18 cellular contexts compared by ENCODE assay signal in the genomic region with DNA sequence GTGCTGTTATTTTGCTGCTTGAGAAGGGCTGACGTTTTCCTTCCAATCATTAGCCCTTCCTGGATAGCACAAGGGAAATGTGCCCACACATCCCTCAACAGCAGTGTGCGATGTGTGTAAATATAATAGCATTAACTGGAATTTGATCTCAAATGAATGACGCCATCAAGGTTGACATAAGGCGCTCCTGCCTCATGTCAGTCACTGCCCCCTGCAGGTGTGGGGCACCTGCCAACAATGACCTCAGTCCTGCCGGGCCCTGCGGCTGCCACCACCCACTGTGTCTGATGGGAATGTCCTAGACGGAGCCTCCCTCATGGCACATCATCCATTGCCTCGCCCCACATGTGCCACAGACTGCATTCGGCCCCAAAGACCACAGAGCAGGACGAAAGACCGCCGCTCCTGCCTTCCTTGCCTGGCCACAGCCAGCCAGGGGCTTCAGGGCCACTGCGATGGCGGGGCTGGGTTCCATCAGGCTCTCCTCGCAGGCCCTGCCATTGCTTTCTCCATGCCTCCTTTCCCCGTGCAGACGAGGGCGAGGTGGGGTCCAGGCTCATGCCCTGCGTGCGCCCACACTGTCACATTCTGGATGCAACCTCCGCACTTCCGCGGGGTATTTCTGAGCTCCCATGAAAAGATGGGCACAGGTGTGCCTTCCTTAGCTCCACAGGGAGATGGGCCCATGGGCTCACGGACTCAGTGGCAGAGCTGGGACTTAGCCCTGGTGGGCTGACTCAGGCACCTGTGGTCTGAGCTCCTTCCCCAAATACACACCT.
DNase-seq lines count a peak whose midpoint lies in the region; ATAC-seq, FAIRE-seq and TF ChIP-seq lines count a peak whose summit lies in the region.
"Had no signal": no experiment of that assay in that cellular context is flagged by ENCODE, and none has a peak within 500 bp of the region (broad histone marks: within the 10 kb centered on the region; RNA-seq: fewer than 3 reads in every experiment).

No MANE protein-coding gene starts in this region.

- H3K4me1 ChIP-seq in trophoblast cell (ENCODE audit: control insufficient read depth in 1 of 2, insufficient read depth in 2 of 2, low read length in 2 of 2): no peaks in the 10 kb centered on the region
- H3K4me1 ChIP-seq: HAP-1 had no signal

- H2BK120ac ChIP-seq in trophoblast cell (ENCODE audit: insufficient read depth, low read length, poor library complexity): no peak overlapping the region

- H2AFZ ChIP-seq in trophoblast cell (ENCODE audit: insufficient read depth, low read length, poor library complexity): no peak overlapping the region

- DNase-seq in NCI-H2029 treated with DMSO at 0.1 percent for 48 hours (lab: John Stamatoyannopoulos, UW) (peak; percentile 40), SHP77 (lab: John Stamatoyannopoulos, UW) (peak; percentile 87 to 90), trophoblast cell (no peak), frontal cortex (ENCODE audit: low spot score in 2 of 2) (no peak)
- no peak for DNase-seq in activated CD4-positive, alpha-beta T cell treated with anti-CD3 and anti-CD28 coated beads, Interleukin-2, amount 50 U/mL, for 1 hour
- DNase-seq: activated CD4-positive, alpha-beta T cell treated with anti-CD3 and anti-CD28 coated beads for 1 hour; caudate nucleus; CD4-positive, alpha-beta memory T cell; kidney glomerular epithelial cell; MV-4-11; natural killer cell; right cardiac atrium; stimulated activated CD4-positive, alpha-beta T cell treated with anti-CD3 and anti-CD28 coated beads, Interleukin-4, amount 100 ng/mL, for 24 hours had no signal

- no peak for ATAC-seq in HG02571 (IDR thresholded peaks at IDR 0.05; ENCODE audit: unreplicated experiment)
- ATAC-seq: activated naive CD4-positive, alpha-beta T cell treated with anti-CD3 and anti-CD28 coated beads, Interleukin-2, amount 50 U/mL, for 72 hours; natural killer cell; stimulated activated effector memory CD8-positive, alpha-beta T cell treated with anti-CD3 and anti-CD28 coated beads, Interleukin-12 subunit alpha, Interleukin-12 subunit beta, amount 100 ng/mL, for 72 hours had no signal

- TF ChIP-seq EP300 in Ishikawa (IDR thresholded peaks at IDR 0.05; ENCODE audit: borderline replicate concordance): no peak

- peaks cover 7% of the 10 kb centered on the region for H3K9me3 ChIP-seq in trophoblast cell (ENCODE audit: insufficient read depth, low read depth, low read length)
- H3K9me3 ChIP-seq: HAP-1 had no signal

- H3K14ac ChIP-seq in trophoblast cell (ENCODE audit: low read length): no peak overlapping the region

- no peak overlapping the region for H2AK5ac ChIP-seq in trophoblast cell (ENCODE audit: low read length)

- FAIRE-seq in frontal cortex (lab: Jason Lieb, UNC): no peak

- no CpG with 5 or more reads among the region's 24 CpGs for WGBS in trophoblast cell (ENCODE audit: extremely low coverage, insufficient coverage, insufficient read length)

- H2BK12ac ChIP-seq in trophoblast cell (ENCODE audit: low read length): no peak overlapping the region

- no peak overlapping the region for H3K4me2 ChIP-seq in trophoblast cell (ENCODE audit: low read length)

- H3K79me1 ChIP-seq in trophoblast cell (ENCODE audit: low read length): no peaks in the 10 kb centered on the region

- H3K4ac ChIP-seq in trophoblast cell (ENCODE audit: low read depth, low read length): no peak overlapping the region

- no peak overlapping the region for H4K12ac ChIP-seq in trophoblast cell (ENCODE audit: low read depth, low read length)

- no peak overlapping the region for H3K27ac ChIP-seq in trophoblast cell (ENCODE audit: low read depth, low read length)

- peak overlapping the region; percentile 18 for H3K9ac ChIP-seq in trophoblast cell (ENCODE audit: low read length)

- no peak overlapping the region for H3K4me3 ChIP-seq in trophoblast cell (ENCODE audit: low read depth, low read length)
- H3K4me3 ChIP-seq: HAP-1 had no signal

- no peak overlapping the region for H4K8ac ChIP-seq in trophoblast cell (ENCODE audit: low read depth, low read length)

- H3K23ac ChIP-seq in trophoblast cell (ENCODE audit: low read length): no peak overlapping the region

- TF ChIP-seq RAD21 in Ishikawa (IDR thresholded peaks at IDR 0.05; ENCODE audit: low read depth): no peak

- no peaks in the 10 kb centered on the region for H3K79me2 ChIP-seq in trophoblast cell (ENCODE audit: control insufficient read depth, insufficient read depth, low read length, poor library complexity)

- no peaks in the 10 kb centered on the region for H3K36me3 ChIP-seq in trophoblast cell (ENCODE audit: control insufficient read depth in 1 of 2, insufficient read depth in 2 of 2, low read length in 2 of 2)
- H3K36me3 ChIP-seq: HAP-1 had no signal

- H3K18ac ChIP-seq in trophoblast cell (ENCODE audit: low read length): no peak overlapping the region

- H3K27me3 ChIP-seq in trophoblast cell (ENCODE audit: insufficient read depth, low read length): no peaks in the 10 kb centered on the region

- H4K91ac ChIP-seq in trophoblast cell (ENCODE audit: low read depth, low read length): no peak overlapping the region

- H2BK5ac ChIP-seq in trophoblast cell (ENCODE audit: low read depth, low read length, poor library complexity): no peak overlapping the region

TF ChIP-seq in Ishikawa, 13 proteins besides CTCF, POLR2A, EP300 and RAD21:
- TF ChIP-seq CREB1 (IDR thresholded peaks at IDR 0.05; ENCODE audit: low read depth) (no peak), CEBPB (IDR thresholded peaks at IDR 0.05) (no peak), EGR1 (IDR thresholded peaks at IDR 0.05) (no peak), TEAD4 (IDR thresholded peaks at IDR 0.05) (no peak), TAF1 (IDR thresholded peaks at IDR 0.05; ENCODE audit: low read depth) (no peak), YY1 (IDR thresholded peaks at IDR 0.05; ENCODE audit: low read depth) (no peak), ZBTB7A (IDR thresholded peaks at IDR 0.05; ENCODE audit: low read depth) (no peak), FOXM1 (IDR thresholded peaks at IDR 0.05; ENCODE audit: borderline replicate concordance, low read depth) (no peak), NFIC (IDR thresholded peaks at IDR 0.05) (peak; percentile 25; the same call in 1 of the 2 replicates), TCF12 (IDR thresholded peaks at IDR 0.05; ENCODE audit: low read depth) (no peak)
- TF ChIP-seq, protein P1, sequence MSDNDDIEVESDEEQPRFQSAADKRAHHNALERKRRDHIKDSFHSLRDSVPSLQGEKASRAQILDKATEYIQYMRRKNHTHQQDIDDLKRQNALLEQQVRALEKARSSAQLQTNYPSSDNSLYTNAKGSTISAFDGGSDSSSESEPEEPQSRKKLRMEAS (IDR thresholded peaks at IDR 0.05): peak; percentile 55
- TF ChIP-seq, protein P2, sequence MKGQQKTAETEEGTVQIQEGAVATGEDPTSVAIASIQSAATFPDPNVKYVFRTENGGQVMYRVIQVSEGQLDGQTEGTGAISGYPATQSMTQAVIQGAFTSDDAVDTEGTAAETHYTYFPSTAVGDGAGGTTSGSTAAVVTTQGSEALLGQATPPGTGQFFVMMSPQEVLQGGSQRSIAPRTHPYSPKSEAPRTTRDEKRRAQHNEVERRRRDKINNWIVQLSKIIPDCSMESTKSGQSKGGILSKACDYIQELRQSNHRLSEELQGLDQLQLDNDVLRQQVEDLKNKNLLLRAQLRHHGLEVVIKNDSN (IDR thresholded peaks at IDR 0.05): no peak
- TF ChIP-seq, protein P3, sequence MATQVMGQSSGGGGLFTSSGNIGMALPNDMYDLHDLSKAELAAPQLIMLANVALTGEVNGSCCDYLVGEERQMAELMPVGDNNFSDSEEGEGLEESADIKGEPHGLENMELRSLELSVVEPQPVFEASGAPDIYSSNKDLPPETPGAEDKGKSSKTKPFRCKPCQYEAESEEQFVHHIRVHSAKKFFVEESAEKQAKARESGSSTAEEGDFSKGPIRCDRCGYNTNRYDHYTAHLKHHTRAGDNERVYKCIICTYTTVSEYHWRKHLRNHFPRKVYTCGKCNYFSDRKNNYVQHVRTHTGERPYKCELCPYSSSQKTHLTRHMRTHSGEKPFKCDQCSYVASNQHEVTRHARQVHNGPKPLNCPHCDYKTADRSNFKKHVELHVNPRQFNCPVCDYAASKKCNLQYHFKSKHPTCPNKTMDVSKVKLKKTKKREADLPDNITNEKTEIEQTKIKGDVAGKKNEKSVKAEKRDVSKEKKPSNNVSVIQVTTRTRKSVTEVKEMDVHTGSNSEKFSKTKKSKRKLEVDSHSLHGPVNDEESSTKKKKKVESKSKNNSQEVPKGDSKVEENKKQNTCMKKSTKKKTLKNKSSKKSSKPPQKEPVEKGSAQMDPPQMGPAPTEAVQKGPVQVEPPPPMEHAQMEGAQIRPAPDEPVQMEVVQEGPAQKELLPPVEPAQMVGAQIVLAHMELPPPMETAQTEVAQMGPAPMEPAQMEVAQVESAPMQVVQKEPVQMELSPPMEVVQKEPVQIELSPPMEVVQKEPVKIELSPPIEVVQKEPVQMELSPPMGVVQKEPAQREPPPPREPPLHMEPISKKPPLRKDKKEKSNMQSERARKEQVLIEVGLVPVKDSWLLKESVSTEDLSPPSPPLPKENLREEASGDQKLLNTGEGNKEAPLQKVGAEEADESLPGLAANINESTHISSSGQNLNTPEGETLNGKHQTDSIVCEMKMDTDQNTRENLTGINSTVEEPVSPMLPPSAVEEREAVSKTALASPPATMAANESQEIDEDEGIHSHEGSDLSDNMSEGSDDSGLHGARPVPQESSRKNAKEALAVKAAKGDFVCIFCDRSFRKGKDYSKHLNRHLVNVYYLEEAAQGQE (IDR thresholded peaks at IDR 0.05; ENCODE audit: low read depth): no peak

Comparison
In these comparisons a context has a peak if more than half of its experiments do, and no peak if none do; other contexts are left out.
1. DNase-seq: peak in NCI-H2029 treated with DMSO at 0.1 percent for 48 hours (single experiment) and SHP77 (2 of 2); none in trophoblast cell (0 of 2), frontal cortex (0 of 2) and activated CD4-positive, alpha-beta T cell treated with anti-CD3 and anti-CD28 coated beads, Interleukin-2, amount 50 U/mL, for 1 hour (single experiment).